ENCODE assay signal across 9 cellular contexts in the genomic region with DNA sequence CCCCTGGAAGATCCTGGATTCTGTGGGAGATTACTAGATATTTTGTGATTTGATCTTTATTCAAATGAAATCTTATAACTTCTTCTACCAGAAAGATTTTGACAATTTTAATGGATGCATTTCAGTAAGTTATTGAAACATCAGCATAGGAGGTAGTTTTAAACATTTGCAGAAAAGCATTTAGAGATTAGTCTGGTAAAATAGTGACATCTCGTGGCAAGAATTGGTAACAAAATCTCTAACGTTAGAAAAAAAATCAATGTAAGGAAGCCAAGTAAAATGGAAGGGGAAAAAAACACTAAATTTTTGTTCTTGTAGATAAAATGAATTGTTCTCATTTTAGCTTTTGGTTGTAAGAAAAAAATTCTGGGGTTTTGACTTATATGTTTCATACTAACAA.
DNase-seq lines count a peak whose midpoint lies in the region; ATAC-seq, FAIRE-seq and TF ChIP-seq lines count a peak whose summit lies in the region.
"Had no signal": no experiment of that assay in that cellular context is flagged by ENCODE, and none has a peak within 500 bp of the region (broad histone marks: within the 10 kb centered on the region; RNA-seq: fewer than 3 reads in every experiment).

No MANE protein-coding gene starts in this region.

- no peak overlapping the region for H3K4me3 Mint-ChIP-seq in natural killer cell treated with Interleukin-12 subunit alpha and Interleukin-12 subunit beta and Interleukin-15 and Interleukin-18, amount 100 ng/mL, for 72 hours
- H3K4me3 Mint-ChIP-seq: dendritic cell treated with granulocyte-macrophage colony-stimulating factor and Interleukin-4, amounts not matched to agents 40 ng/mL and 50 ng/mL, for 4 days had no signal

- H3K4me1 Mint-ChIP-seq in natural killer cell treated with Interleukin-12 subunit alpha and Interleukin-12 subunit beta and Interleukin-15 and Interleukin-18, amount 100 ng/mL, for 72 hours (ENCODE audit: low read depth in 2 of 2) = no peaks in the 10 kb centered on the region

- H3K27me3 Mint-ChIP-seq in natural killer cell treated with Interleukin-12 subunit alpha and Interleukin-12 subunit beta and Interleukin-15 and Interleukin-18, amount 100 ng/mL, for 72 hours = peaks cover 0 to 14% of the 10 kb centered on the region in 2 donors
- H3K27me3 Mint-ChIP-seq: dendritic cell treated with granulocyte-macrophage colony-stimulating factor and Interleukin-4, amounts not matched to agents 40 ng/mL and 50 ng/mL, for 4 days had no signal

- no peaks in the 10 kb centered on the region for H3K9me3 ChIP-seq in SK-N-MC (ENCODE audit: low read depth, low read length)

- peak; percentile 49 for TF ChIP-seq CTCF in C4-2B (conservative IDR thresholded peaks at IDR 0.05)

- DNase-seq in SK-N-MC (ENCODE audit: low read depth, low spot score) (peak; percentile 58), NCI-H1048 (lab: John Stamatoyannopoulos, UW) (no peak), SHP77 treated with DMSO at 0.1 percent for 48 hours (lab: John Stamatoyannopoulos, UW) (no peak)
- DNase-seq in natural killer cell treated with Interleukin-12 subunit alpha and Interleukin-12 subunit beta and Interleukin-15 and Interleukin-18, amount 100 ng/mL, for 72 hours (ENCODE audit: low spot score) = no peak

- H3K27ac ChIP-seq in C4-2B = no peak overlapping the region
- no peak overlapping the region for H3K27ac ChIP-seq in SK-N-MC

- no peak overlapping the region for H3K4me3 ChIP-seq in SK-N-MC

- H3K9ac ChIP-seq in SK-N-MC (ENCODE audit: insufficient read length) = no peak overlapping the region

- H3K27ac Mint-ChIP-seq in natural killer cell treated with Interleukin-12 subunit alpha and Interleukin-12 subunit beta and Interleukin-15 and Interleukin-18, amount 100 ng/mL, for 72 hours = no peak overlapping the region
- H3K27ac Mint-ChIP-seq: dendritic cell treated with granulocyte-macrophage colony-stimulating factor and Interleukin-4, amounts not matched to agents 40 ng/mL and 50 ng/mL, for 4 days had no signal

- H3K36me3 Mint-ChIP-seq in natural killer cell treated with Interleukin-12 subunit alpha and Interleukin-12 subunit beta and Interleukin-15 and Interleukin-18, amount 100 ng/mL, for 72 hours = no peaks in the 10 kb centered on the region

- FAIRE-seq in islet of Langerhans (lab: Jason Lieb, UNC) = peak; percentile 99

- no peaks in the 10 kb centered on the region for H3K9me3 Mint-ChIP-seq in natural killer cell treated with Interleukin-12 subunit alpha and Interleukin-12 subunit beta and Interleukin-15 and Interleukin-18, amount 100 ng/mL, for 72 hours
- H3K9me3 Mint-ChIP-seq: dendritic cell treated with granulocyte-macrophage colony-stimulating factor and Interleukin-4, amounts not matched to agents 40 ng/mL and 50 ng/mL, for 4 days had no signal

- H3K36me3 ChIP-seq in SK-N-MC (ENCODE audit: insufficient read depth, low read length) = no peaks in the 10 kb centered on the region

- ATAC-seq in HG02885 (IDR thresholded peaks at IDR 0.05; ENCODE audit: poor library complexity, unreplicated experiment) (peak; percentile 59), GM19452 (IDR thresholded peaks at IDR 0.05; ENCODE audit: unreplicated experiment) (no peak)
- ATAC-seq in natural killer cell treated with Interleukin-12 subunit alpha and Interleukin-12 subunit beta and Interleukin-15 and Interleukin-18, amount 100 ng/mL, for 72 hours = no peak
